39 cellular contexts compared by ENCODE assay signal in the genomic region with DNA sequence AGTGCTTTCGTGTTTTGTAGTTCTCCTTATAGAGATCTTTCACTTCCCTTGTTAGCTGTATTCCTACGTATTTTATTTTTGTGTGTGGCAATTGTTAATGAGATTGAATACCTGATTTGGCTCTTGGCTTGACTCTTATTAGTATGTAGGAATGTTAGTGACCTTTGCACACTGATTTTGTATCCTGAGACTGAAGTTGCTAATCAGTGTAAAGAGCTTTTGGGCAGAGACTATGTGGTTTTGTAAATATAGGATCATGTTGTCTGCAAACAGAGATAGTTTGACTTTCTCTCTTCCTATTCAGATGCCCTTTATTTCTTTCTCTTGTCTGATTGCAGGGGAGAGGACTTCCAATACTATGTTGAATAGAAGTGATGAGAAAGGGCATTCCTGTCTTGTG.
"Had no signal": no experiment of that assay in that cellular context is flagged by ENCODE, and none has a peak within 500 bp of the region (broad histone marks: within the 10 kb centered on the region; RNA-seq: fewer than 3 reads in every experiment).

No MANE protein-coding gene starts in this region.

- H3K9me3 ChIP-seq: ascending aorta had no signal

- H3K4me1 Mint-ChIP-seq: activated B cell treated with CpG ODN at 0.5 μM for 24 hours; activated CD4-positive, alpha-beta T cell treated with anti-CD3 and anti-CD28 coated beads, Interleukin-2, amount 10 ng/mL, durations not matched to agents 24 days and 14 days; activated naive CD4-positive, alpha-beta T cell treated with anti-CD3 and anti-CD28 coated beads, Interleukin-2, amount 50 U/mL, for 24 hours; activated naive CD8-positive, alpha-beta T cell treated with anti-CD3 and anti-CD28 coated beads, Interleukin-2, amount 10 ng/mL, durations not matched to agents 7 days and 5 days; activated naive CD8-positive, alpha-beta T cell treated with anti-CD3 and anti-CD28 coated beads, Interleukin-2, amount 50 U/mL, for 24 hours; activated T-helper 17 cell treated with anti-CD3 and anti-CD28 coated beads, Interleukin-2, amount 50 U/mL, for 72 hours; brain; central memory CD8-positive, alpha-beta T cell had no signal

- FAIRE-seq: bronchial epithelial cell, TTC549 had no signal

- H3K36me3 Mint-ChIP-seq: activated CD4-positive, alpha-beta memory T cell treated with anti-CD3 and anti-CD28 coated beads for 36 hours; activated naive CD4-positive, alpha-beta T cell treated with anti-CD3 and anti-CD28 coated beads, Interleukin-2, amount 50 U/mL, for 24 hours; activated naive CD8-positive, alpha-beta T cell; activated naive CD8-positive, alpha-beta T cell treated with anti-CD3 and anti-CD28 coated beads, Interleukin-2, amount 10 ng/mL, durations not matched to agents 7 days and 5 days; brain had no signal

- H3K36me3 ChIP-seq: ascending aorta, cardiac muscle cell had no signal

- H3K4me3 Mint-ChIP-seq: activated B cell treated with CpG ODN at 0.5 μM for 24 hours; activated CD4-positive, alpha-beta memory T cell treated with anti-CD3 and anti-CD28 coated beads for 36 hours; activated CD4-positive, alpha-beta T cell treated with anti-CD3 and anti-CD28 coated beads, Interleukin-2, amount 10 ng/mL, durations not matched to agents 24 days and 14 days; activated CD8-positive, alpha-beta T cell treated with anti-CD3 and anti-CD28 coated beads for 36 hours; activated naive CD4-positive, alpha-beta T cell treated with anti-CD3 and anti-CD28 coated beads for 36 hours; activated naive CD4-positive, alpha-beta T cell treated with anti-CD3 and anti-CD28 coated beads, Interleukin-2, amount 50 U/mL, for 24 hours; activated naive CD8-positive, alpha-beta T cell; activated naive CD8-positive, alpha-beta T cell treated with anti-CD3 and anti-CD28 coated beads, Interleukin-2, amount 10 ng/mL, durations not matched to agents 7 days and 5 days; activated naive CD8-positive, alpha-beta T cell treated with anti-CD3 and anti-CD28 coated beads, Interleukin-2, amount 50 U/mL, for 24 hours; activated T-cell treated with anti-CD3 and anti-CD28 coated beads, Interleukin-2, amount 50 U/mL, for 4 hours; activated T-cell treated with anti-CD3 and anti-CD28 coated beads, Interleukin-2, amount 50 U/mL, for 72 hours; activated T-helper 1 cell treated with anti-CD3 and anti-CD28 coated beads, Interleukin-12 subunit alpha, Interleukin-12 subunit beta, Interleukin-2, Interleukin-4 antibody, amounts not matched to agents 30 ng/mL and 10 ng/mL and 1 ng/mL, durations not matched to agents 14 hours and 24 hours and 36 hours; activated T-helper 17 cell treated with anti-CD3 and anti-CD28 coated beads, Interleukin-2, amount 50 U/mL, for 72 hours; brain; central memory CD8-positive, alpha-beta T cell; T-helper 1 cell treated with Interleukin-12 subunit alpha and Interleukin-12 subunit beta and Interleukin-4 antibody, amounts not matched to agents 30 μg/mL and 1 μg/mL, for 36 hours; T-helper 2 cell treated with Interferon-gamma antibody and Interleukin-4, amounts not matched to agents 5 μg/mL and 100 μg/mL, for 36 hours had no signal

- H3K4me1 ChIP-seq: ascending aorta had no signal

- H3K27ac Mint-ChIP-seq: activated B cell treated with CpG ODN at 0.5 μM for 24 hours; activated CD4-positive, alpha-beta memory T cell treated with anti-CD3 and anti-CD28 coated beads for 36 hours; activated CD4-positive, alpha-beta T cell treated with anti-CD3 and anti-CD28 coated beads, Interleukin-2, amount 10 ng/mL, durations not matched to agents 24 days and 14 days; activated CD8-positive, alpha-beta T cell treated with anti-CD3 and anti-CD28 coated beads for 36 hours; activated naive CD4-positive, alpha-beta T cell treated with anti-CD3 and anti-CD28 coated beads for 36 hours; activated naive CD4-positive, alpha-beta T cell treated with anti-CD3 and anti-CD28 coated beads, Interleukin-2, amount 50 U/mL, for 24 hours; activated naive CD8-positive, alpha-beta T cell; activated naive CD8-positive, alpha-beta T cell treated with anti-CD3 and anti-CD28 coated beads, Interleukin-2, amount 10 ng/mL, durations not matched to agents 7 days and 5 days; activated naive CD8-positive, alpha-beta T cell treated with anti-CD3 and anti-CD28 coated beads, Interleukin-2, amount 50 U/mL, for 24 hours; activated T-cell treated with anti-CD3 and anti-CD28 coated beads, Interleukin-2, amount 50 U/mL, for 72 hours; activated T-helper 1 cell treated with anti-CD3 and anti-CD28 coated beads, Interleukin-12 subunit alpha, Interleukin-12 subunit beta, Interleukin-2, Interleukin-4 antibody, amounts not matched to agents 30 ng/mL and 10 ng/mL and 1 ng/mL, durations not matched to agents 14 hours and 24 hours and 36 hours; activated T-helper 17 cell treated with anti-CD3 and anti-CD28 coated beads, Interleukin-2, amount 50 U/mL, for 72 hours; brain; T-helper 1 cell treated with Interleukin-12 subunit alpha and Interleukin-12 subunit beta and Interleukin-4 antibody, amounts not matched to agents 30 μg/mL and 1 μg/mL, for 36 hours; T-helper 2 cell treated with Interferon-gamma antibody and Interleukin-4, amounts not matched to agents 5 μg/mL and 100 μg/mL, for 36 hours had no signal

- H3K27me3 Mint-ChIP-seq: activated B cell treated with CpG ODN at 0.5 μM for 24 hours; activated CD4-positive, alpha-beta memory T cell treated with anti-CD3 and anti-CD28 coated beads for 36 hours; activated CD4-positive, alpha-beta T cell treated with anti-CD3 and anti-CD28 coated beads, Interleukin-2, amount 10 ng/mL, durations not matched to agents 24 days and 14 days; activated CD8-positive, alpha-beta T cell treated with anti-CD3 and anti-CD28 coated beads for 36 hours; activated naive CD4-positive, alpha-beta T cell treated with anti-CD3 and anti-CD28 coated beads, Interleukin-2, amount 50 U/mL, for 24 hours; activated naive CD8-positive, alpha-beta T cell; activated naive CD8-positive, alpha-beta T cell treated with anti-CD3 and anti-CD28 coated beads, Interleukin-2, amount 10 ng/mL, durations not matched to agents 7 days and 5 days; activated naive CD8-positive, alpha-beta T cell treated with anti-CD3 and anti-CD28 coated beads, Interleukin-2, amount 50 U/mL, for 24 hours; activated T-helper 17 cell treated with anti-CD3 and anti-CD28 coated beads, Interleukin-2, amount 50 U/mL, for 72 hours; brain; central memory CD8-positive, alpha-beta T cell had no signal

- H3K9me3 Mint-ChIP-seq: activated naive CD8-positive, alpha-beta T cell treated with anti-CD3 and anti-CD28 coated beads, Interleukin-2, amount 10 ng/mL, durations not matched to agents 7 days and 5 days; activated T-helper 17 cell treated with anti-CD3 and anti-CD28 coated beads, Interleukin-2, amount 50 U/mL, for 72 hours had no signal

- ATAC-seq: activated CD8-positive, alpha-beta T cell treated with anti-CD3 and anti-CD28 coated beads for 36 hours; activated naive CD8-positive, alpha-beta T cell treated with anti-CD3 and anti-CD28 coated beads, Interleukin-2, amount 50 U/mL, for 24 hours; activated T-cell treated with anti-CD3 and anti-CD28 coated beads, Interleukin-2, amount 50 U/mL, for 4 hours; activated T-cell treated with anti-CD3 and anti-CD28 coated beads, Interleukin-2, amount 50 U/mL, for 72 hours; activated T-helper 17 cell treated with anti-CD3 and anti-CD28 coated beads, Interleukin-2, amount 50 U/mL, for 72 hours had no signal

- DNase-seq: activated B cell treated with CpG ODN at 0.5 μM for 24 hours; activated CD4-positive, alpha-beta memory T cell treated with anti-CD3 and anti-CD28 coated beads for 36 hours; activated CD4-positive, alpha-beta T cell treated with anti-CD3 and anti-CD28 coated beads for 4 hours; activated CD4-positive, alpha-beta T cell treated with anti-CD3 and anti-CD28 coated beads, Interleukin-2, amount 10 ng/mL, durations not matched to agents 24 days and 14 days; activated CD4-positive, alpha-beta T cell treated with anti-CD3 and anti-CD28 coated beads, Interleukin-2, amount 50 U/mL, for 1 hour; activated CD4-positive, alpha-beta T cell treated with anti-CD3 and anti-CD28 coated beads, Interleukin-2, amount 50 U/mL, for 4 hours; activated CD4-positive, CD25-positive, alpha-beta regulatory T cell treated with anti-CD3 and anti-CD28 coated beads, Interleukin-2, amount 50 U/mL, for 72 hours; activated CD8-positive, alpha-beta memory T cell treated with anti-CD3 and anti-CD28 coated beads, Interleukin-2, amount 50 U/mL, for 4 hours; activated CD8-positive, alpha-beta T cell treated with anti-CD3 and anti-CD28 coated beads for 36 hours; activated effector memory CD4-positive, alpha-beta T cell treated with anti-CD3 and anti-CD28 coated beads, Interleukin-2, amount 50 U/mL, for 16 hours; activated gamma-delta T cell treated with Interleukin-2 at 50 U/mL for 16 hours; activated naive CD4-positive, alpha-beta T cell; activated naive CD4-positive, alpha-beta T cell treated with anti-CD3 and anti-CD28 coated beads for 36 hours; activated naive CD8-positive, alpha-beta T cell treated with anti-CD3 and anti-CD28 coated beads, Interleukin-2, amount 10 ng/mL, durations not matched to agents 7 days and 5 days; activated naive CD8-positive, alpha-beta T cell treated with anti-CD3 and anti-CD28 coated beads, Interleukin-2, amount 50 U/mL, for 24 hours; activated T-cell treated with anti-CD3 and anti-CD28 coated beads for 4 hours; activated T-cell treated with anti-CD3 and anti-CD28 coated beads, Interleukin-2, amount 50 U/mL, for 1 hour; activated T-cell treated with anti-CD3 and anti-CD28 coated beads, Interleukin-2, amount 50 U/mL, for 4 hours; activated T-cell treated with anti-CD3 and anti-CD28 coated beads, Interleukin-2, amount 50 U/mL, for 72 hours; amygdala; anterior cingulate cortex; caudate nucleus; cerebellar nuclear complex; T-helper 1 cell; T-helper 2 cell; T-helper 9 cell had no signal

- H3K4me3 ChIP-seq: ascending aorta, cardiac muscle cell had no signal

- H3K27me3 ChIP-seq: ascending aorta, cardiac muscle cell had no signal

- H3K27ac ChIP-seq: ascending aorta, cardiac muscle cell, VCaP had no signal
